In genomic region chr1:107990606-107991005, GRCh38 we compare ENCODE assay signal across 28 cellular contexts. TPM values are rescaled to one million over a fixed set of nuclear protein-coding genes. Genes with fewer than 3 reads are reported as not detected.
DNase-seq lines count a peak whose midpoint lies in the region; ATAC-seq, FAIRE-seq and TF ChIP-seq lines count a peak whose summit lies in the region.
"Had no signal": no experiment of that assay in that cellular context is flagged by ENCODE, and none has a peak within 500 bp of the region (broad histone marks: within the 10 kb centered on the region; RNA-seq: fewer than 3 reads in every experiment).

No MANE protein-coding gene starts in this region.

- no peak for TF ChIP-seq RAD21 in HepG2 (CRISPR knock-in tag; IDR thresholded peaks at IDR 0.05)

- no peak overlapping the region for H3K9ac ChIP-seq in HepG2 (ENCODE audit: insufficient read depth, low read depth, low read length)

- H3K4me3 ChIP-seq in epithelial cell of esophagus (ENCODE audit: low read length) (no peak overlapping the region), HepG2 (replicated peaks in 1 of 3; ENCODE audit: insufficient read depth in 1 of 3, low read depth in 2 of 3, low read length in 3 of 3) (no peak overlapping the region)
- H3K4me3 ChIP-seq: heart left ventricle had no signal

- no peaks in the 10 kb centered on the region for H3K79me2 ChIP-seq in HepG2 (ENCODE audit: insufficient read depth, low read length)

- no peaks in the 10 kb centered on the region for H3K9me3 Mint-ChIP-seq in activated naive CD4-positive, alpha-beta T cell treated with anti-CD3 and anti-CD28 coated beads for 36 hours
- H3K9me3 Mint-ChIP-seq: activated CD4-positive, alpha-beta memory T cell treated with anti-CD3 and anti-CD28 coated beads, Interleukin-2, amount 10 ng/mL, durations not matched to agents 7 days and 5 days; H9; naive thymus-derived CD8-positive, alpha-beta T cell had no signal

- FAIRE-seq in RCC 7860 (lab: Jason Lieb, UNC), result no peak
- FAIRE-seq in urothelium cell line (lab: Jason Lieb, UNC), result no peak
- no peak for FAIRE-seq in HepG2 (lab: Jason Lieb, UNC)
- FAIRE-seq: GM19239, HTR-8/SVneo, kidney had no signal

- in situ Hi-C loops in HepG2 (cut with HindIII; ENCODE audit: extremely low pct_ligation_motif_present, low pct_unique_long_range_greater_than_20kb), result no loop called here

- H3K27ac ChIP-seq in HepG2 (ENCODE audit: extremely low read length, insufficient read depth, low read length), result no peak overlapping the region
- H3K27ac ChIP-seq: heart left ventricle had no signal

- TF ChIP-seq EP300 in HepG2 (IDR thresholded peaks at IDR 0.05; ENCODE audit: low read depth in 2 of 2, low read length in 2 of 2) (no peak), HepG2 (CRISPR knock-in tag; IDR thresholded peaks at IDR 0.05; ENCODE audit: borderline replicate concordance) (no peak)

- 69% methylated on average over 5 of the region's 5 CpGs for WGBS in HepG2 (ENCODE audit: low lambda C conversion rate)

- peak; percentile 19 for DNase-seq in activated naive CD4-positive, alpha-beta T cell treated with anti-CD3 and anti-CD28 coated beads, Interleukin-2, amount 50 U/mL, for 16 hours
- DNase-seq in activated naive CD4-positive, alpha-beta T cell treated with anti-CD3 and anti-CD28 coated beads for 36 hours, result no peak
- DNase-seq in RCC 7860 (ENCODE audit: low spot score) (peak; percentile 18), epithelial cell of esophagus (ENCODE audit: low read depth) (peak; percentile 73), urothelium cell line (ENCODE audit: low spot score) (peak; percentile 21), occipital lobe (lab: John Stamatoyannopoulos, UW) (no peak), HepG2 (ENCODE audit: low spot score) (no peak)
- DNase-seq: activated CD4-positive, alpha-beta memory T cell treated with anti-CD3 and anti-CD28 coated beads, Interleukin-2, amount 10 ng/mL, durations not matched to agents 7 days and 5 days; activated CD4-positive, CD25-positive, alpha-beta regulatory T cell; activated effector memory CD4-positive, alpha-beta T cell treated with anti-CD3 and anti-CD28 coated beads, Interleukin-2, amount 50 U/mL, for 16 hours; cerebellar nuclear complex; DMS79; H9; heart left ventricle; KBM-7; kidney; naive thymus-derived CD8-positive, alpha-beta T cell; NCI-H1436 treated with DMSO at 0.1 percent for 48 hours; NCI-H446 treated with DMSO at 0.1 percent for 48 hours; NCI-H82; SHP77; stimulated activated CD4-positive, alpha-beta T cell treated with anti-CD3 and anti-CD28 coated beads, Interleukin-15, amount 100 ng/mL, for 24 hours; T-helper 9 cell had no signal

- BruUV-seq in HepG2 (replicated peaks; lab: Mats Ljungman, UMichigan), result no TSS peak

- no peak overlapping the region for H3K27ac Mint-ChIP-seq in activated naive CD4-positive, alpha-beta T cell treated with anti-CD3 and anti-CD28 coated beads for 36 hours
- H3K27ac Mint-ChIP-seq: activated CD4-positive, alpha-beta memory T cell treated with anti-CD3 and anti-CD28 coated beads, Interleukin-2, amount 10 ng/mL, durations not matched to agents 7 days and 5 days; H9; stimulated activated naive CD8-positive, alpha-beta T cell treated with anti-CD3 and anti-CD28 coated beads, Interleukin-15, Interleukin-2, amounts not matched to agents 100 ng/mL and 50 ng/mL, for 24 hours had no signal

- no peaks in the 10 kb centered on the region for H3K4me1 Mint-ChIP-seq in activated naive CD4-positive, alpha-beta T cell treated with anti-CD3 and anti-CD28 coated beads for 36 hours (ENCODE audit: low read depth)
- H3K4me1 Mint-ChIP-seq: activated CD4-positive, alpha-beta memory T cell treated with anti-CD3 and anti-CD28 coated beads, Interleukin-2, amount 10 ng/mL, durations not matched to agents 7 days and 5 days; H9; naive thymus-derived CD8-positive, alpha-beta T cell had no signal

- H2AFZ ChIP-seq in HepG2 (ENCODE audit: low read length), result no peak overlapping the region

- H4K20me1 ChIP-seq in HepG2 (ENCODE audit: insufficient read depth, low read length), result no peaks in the 10 kb centered on the region

- H3K4me2 ChIP-seq in HepG2 (ENCODE audit: low read depth, low read length), result no peak overlapping the region

- no peaks in the 10 kb centered on the region for H3K27me3 ChIP-seq in HepG2 (ENCODE audit: control insufficient read depth in 1 of 2, insufficient read depth in 2 of 2, low read length in 2 of 2)
- H3K27me3 ChIP-seq: heart left ventricle had no signal

- no peaks in the 10 kb centered on the region for H3K36me3 ChIP-seq in HepG2 (replicated peaks in 1 of 2; ENCODE audit: control insufficient read depth in 1 of 2, insufficient read depth in 2 of 2, low read length in 2 of 2)
- H3K36me3 ChIP-seq: heart left ventricle had no signal

- H3K9me3 ChIP-seq in HepG2 (ENCODE audit: low read length), result no peaks in the 10 kb centered on the region
- H3K9me3 ChIP-seq: heart left ventricle had no signal

- intact Hi-C loops in activated naive CD4-positive, alpha-beta T cell treated with anti-CD3 and anti-CD28 coated beads for 36 hours (cut with micrococcal nuclease), result no loop called here
- intact Hi-C loops in HepG2 (cut with micrococcal nuclease; ENCODE audit: unreplicated experiment), result no loop called here

- POLR2A ChIA-PET in HepG2 (lab: Yijun Ruan, JAX), result no interaction called here

- no peaks in the 10 kb centered on the region for H3K27me3 Mint-ChIP-seq in activated naive CD4-positive, alpha-beta T cell treated with anti-CD3 and anti-CD28 coated beads for 36 hours (ENCODE audit: low read depth)
- H3K27me3 Mint-ChIP-seq: activated CD4-positive, alpha-beta memory T cell treated with anti-CD3 and anti-CD28 coated beads, Interleukin-2, amount 10 ng/mL, durations not matched to agents 7 days and 5 days; naive thymus-derived CD8-positive, alpha-beta T cell; stimulated activated naive CD8-positive, alpha-beta T cell treated with anti-CD3 and anti-CD28 coated beads, Interleukin-15, Interleukin-2, amounts not matched to agents 100 ng/mL and 50 ng/mL, for 24 hours had no signal

- TF ChIP-seq CTCF in epithelial cell of esophagus (IDR thresholded peaks at IDR 0.05; ENCODE audit: insufficient read depth, low read depth, low read length, missing control alignments) (no peak), HepG2 (CRISPR knock-in tag; IDR thresholded peaks at IDR 0.05) (no peak)

- ATAC-seq in HG02623 (IDR thresholded peaks at IDR 0.05; ENCODE audit: unreplicated experiment) (no peak), HepG2 (no peak)
- ATAC-seq: naive thymus-derived CD8-positive, alpha-beta T cell had no signal

- H3K36me3 Mint-ChIP-seq in activated naive CD4-positive, alpha-beta T cell treated with anti-CD3 and anti-CD28 coated beads for 36 hours (ENCODE audit: low read depth), result no peaks in the 10 kb centered on the region
- H3K36me3 Mint-ChIP-seq: naive thymus-derived CD8-positive, alpha-beta T cell had no signal

- CTCF ChIA-PET in activated naive CD4-positive, alpha-beta T cell treated with anti-CD3 and anti-CD28 coated beads for 36 hours (lab: Charles Lee), result no interaction called here
- CTCF ChIA-PET in HepG2 (lab: Yijun Ruan, JAX; ENCODE audit: low intra/inter-chr PET ratio, low total read pairs), result no interaction called here

- TF ChIP-seq POLR2A in HepG2 (IDR thresholded peaks at IDR 0.05; ENCODE audit: insufficient read depth in 1 of 2, low read depth in 2 of 2, low read length in 2 of 2), result no peak

- H3K4me3 Mint-ChIP-seq in activated naive CD4-positive, alpha-beta T cell treated with anti-CD3 and anti-CD28 coated beads for 36 hours, result no peak overlapping the region
- H3K4me3 Mint-ChIP-seq: activated CD4-positive, alpha-beta memory T cell treated with anti-CD3 and anti-CD28 coated beads, Interleukin-2, amount 10 ng/mL, durations not matched to agents 7 days and 5 days; H9; naive thymus-derived CD8-positive, alpha-beta T cell; stimulated activated naive CD8-positive, alpha-beta T cell treated with anti-CD3 and anti-CD28 coated beads, Interleukin-15, Interleukin-2, amounts not matched to agents 100 ng/mL and 50 ng/mL, for 24 hours had no signal

- H3K4me1 ChIP-seq in HepG2 (ENCODE audit: insufficient read depth, low read length), result peaks cover 6% of the 10 kb centered on the region; the same call in 1 of the 2 replicates
- H3K4me1 ChIP-seq: heart left ventricle had no signal

TF ChIP-seq in HepG2, 621 proteins besides CTCF, POLR2A, EP300 and RAD21 (continues in another document):
- TF ChIP-seq ZNF720 (CRISPR knock-in tag; IDR thresholded peaks at IDR 0.05), result no peak
- no peak for TF ChIP-seq TAF1 (CRISPR knock-in tag; IDR thresholded peaks at IDR 0.05)
- TF ChIP-seq RBFOX2 (IDR thresholded peaks at IDR 0.05; ENCODE audit: low read depth, low read length), result no peak
- TF ChIP-seq ZSCAN25 (CRISPR knock-in tag; IDR thresholded peaks at IDR 0.05), result no peak
- no peak for TF ChIP-seq ZFP36L1 (CRISPR knock-in tag; IDR thresholded peaks at IDR 0.05)
- TF ChIP-seq ZNF329 (CRISPR knock-in tag; IDR thresholded peaks at IDR 0.05; ENCODE audit: low read depth), result no peak
- no peak for TF ChIP-seq ZBTB7B (CRISPR knock-in tag; IDR thresholded peaks at IDR 0.05)
- TF ChIP-seq PHF21A (CRISPR knock-in tag; IDR thresholded peaks at IDR 0.05), result no peak

RNA-seq across cellular contexts. Expression of gene VAV3, which starts 25.6 kb away (rescaled TPM):
- 1 to 10 TPM; 1.3 to 2.3 TPM for total RNA-seq in activated naive CD4-positive, alpha-beta T cell treated with anti-CD3 and anti-CD28 coated beads for 36 hours
- total RNA-seq in occipital lobe, result 2.8 TPM
- 29.8 and 40.0 TPM in 2 replicates for total RNA-seq in HepG2 (2016; rRNA removed; fragmentation: Illumina TruSeq; extraction: Trizol)
- 4.8 and 5.4 TPM in 2 replicates for total RNA-seq in HepG2 (2016; cell fraction: cytosol; rRNA removed; fragmentation: Illumina TruSeq; extraction: Trizol; ENCODE audit: low read depth)
- 27.5 and 39.5 TPM in 2 replicates for total RNA-seq in HepG2 (2016; cell fraction: insoluble cytoplasmic fraction; rRNA removed; fragmentation: Illumina TruSeq; extraction: Trizol)
- total RNA-seq in HepG2 (2016; cell fraction: membrane; rRNA removed; fragmentation: Illumina TruSeq; extraction: Trizol), result 8.4 and 10.2 TPM in 2 replicates
- total RNA-seq in HepG2 (2016; cell fraction: nucleus; rRNA removed; fragmentation: Illumina TruSeq; extraction: Trizol), result 27.7 and 39.2 TPM in 2 replicates
- 12.5 and 15.9 TPM in 2 replicates for polyA plus RNA-seq in HepG2 (2011; rRNA removed)
- polyA plus RNA-seq in HepG2 (2011; cell fraction: cytosol; rRNA removed), result 7.3 and 9.0 TPM in 2 replicates
- 6.5 and 8.6 TPM in 2 replicates for polyA plus RNA-seq in HepG2 (2011; cell fraction: nucleus; rRNA removed)
- 9.3 and 16.0 TPM in 2 replicates for polyA plus RNA-seq in HepG2 (2012)
- polyA plus RNA-seq in HepG2 (2016; cell fraction: cytosol; fragmentation: Illumina TruSeq; extraction: Trizol; ENCODE audit: low read depth), result 0.67 and 0.69 TPM in 2 replicates
- polyA plus RNA-seq in HepG2 (2016; cell fraction: insoluble cytoplasmic fraction; fragmentation: Illumina TruSeq; extraction: Trizol; ENCODE audit: low read depth), result 20.8 and 22.8 TPM in 2 replicates
- 2.4 and 2.6 TPM in 2 replicates for polyA plus RNA-seq in HepG2 (2016; cell fraction: membrane; fragmentation: Illumina TruSeq; extraction: Trizol; ENCODE audit: low read depth)
- polyA plus RNA-seq in HepG2 (2016; cell fraction: nucleus; fragmentation: Illumina TruSeq; extraction: Trizol; ENCODE audit: insufficient read depth, low read depth), result 12.0 and 14.9 TPM in 2 replicates
- 8.6 and 13.0 TPM in 2 replicates for polyA minus RNA-seq in HepG2 (2011; rRNA and poly(A)+ RNA removed; ENCODE audit: low replicate concordance)
- polyA minus RNA-seq in HepG2 (2011; cell fraction: cytosol; rRNA and poly(A)+ RNA removed), result 8.8 and 13.8 TPM in 2 replicates
- 52.5 and 60.0 TPM in 2 replicates for polyA minus RNA-seq in HepG2 (2011; cell fraction: nucleus; rRNA and poly(A)+ RNA removed)
- polyA plus RNA-seq: BJ had no signal

Comparison
In these comparisons a context has a peak if more than half of its experiments do, and no peak if none do; other contexts are left out.
1. DNase-seq: peak in activated naive CD4-positive, alpha-beta T cell treated with anti-CD3 and anti-CD28 coated beads, Interleukin-2, amount 50 U/mL, for 16 hours (single experiment), RCC 7860 (single experiment), epithelial cell of esophagus (single experiment) and urothelium cell line (single experiment); none in activated naive CD4-positive, alpha-beta T cell treated with anti-CD3 and anti-CD28 coated beads for 36 hours (single experiment), occipital lobe (single experiment) and HepG2 (single experiment).